In genomic region chr7:1457949-1458675, GRCh38 we compare ENCODE assay signal across 1 cellular context.
TF ChIP-seq lines count a peak whose summit lies in the region.

No MANE protein-coding gene starts in this region.

TF ChIP-seq in H1, 55 proteins besides CTCF, POLR2A, EP300 and RAD21:
- TF ChIP-seq RBBP5 (IDR thresholded peaks at IDR 0.05; ENCODE audit: borderline replicate concordance, low read depth, low read length) (no peak), YY1 (IDR thresholded peaks at IDR 0.05; ENCODE audit: low read depth, low read length) (no peak), BCL11A (IDR thresholded peaks at IDR 0.05; ENCODE audit: low read depth in 2 of 2, low read length in 2 of 2) (no peak), POLR2AphosphoS5 (IDR thresholded peaks at IDR 0.05; ENCODE audit: low read depth, low read length) (no peak), EZH2 (IDR thresholded peaks at IDR 0.05; ENCODE audit: low read depth, low read length, severe bottlenecking) (no peak), PHF8 (conservative IDR thresholded peaks at IDR 0.05; ENCODE audit: low read depth, low read length) (no peak), SRF (IDR thresholded peaks at IDR 0.05; ENCODE audit: low read depth, low read length) (no peak), NRF1 (IDR thresholded peaks at IDR 0.05; ENCODE audit: low read depth, low read length) (no peak), TAF7 (optimal IDR thresholded peaks at IDR 0.05; ENCODE audit: borderline replicate concordance, low read depth, low read length) (no peak), BACH1 (IDR thresholded peaks at IDR 0.05; ENCODE audit: low read length) (no peak), SAP30 (IDR thresholded peaks at IDR 0.05; ENCODE audit: insufficient read depth, insufficient replicate concordance, low read length) (no peak), RXRA (IDR thresholded peaks at IDR 0.05; ENCODE audit: insufficient read depth, low read depth, low read length) (no peak), RNF2 (IDR thresholded peaks at IDR 0.05; ENCODE audit: borderline replicate concordance, low read depth, low read length, missing control alignments, poor library complexity, severe bottlenecking) (no peak), NANOG (IDR thresholded peaks at IDR 0.05; ENCODE audit: insufficient read depth, low read depth, low read length, poor library complexity, severe bottlenecking) (no peak), TEAD4 (IDR thresholded peaks at IDR 0.05; ENCODE audit: low read depth, low read length) (no peak), TCF12 (IDR thresholded peaks at IDR 0.05; ENCODE audit: low read depth, low read length) (no peak)
